In genomic region chr19:54239491-54240371, GRCh38 we compare ENCODE assay signal across 8 cellular contexts. TPM values are rescaled to one million over a fixed set of nuclear protein-coding genes. Genes with fewer than 3 reads are reported as not detected.
"Had no signal": no experiment of that assay in that cellular context is flagged by ENCODE, and none has a peak within 500 bp of the region (broad histone marks: within the 10 kb centered on the region; RNA-seq: fewer than 3 reads in every experiment).

No MANE protein-coding gene starts in this region.

RNA-seq across cellular contexts. Expression of gene LILRA6, which starts 2.9 kb away (rescaled TPM):
- total RNA-seq: activated T-cell treated with anti-CD3 and anti-CD28 coated beads, Interleukin-2, amount 50 U/mL, for 72 hours; astrocyte; fibroblast of lung; mesothelial cell of epicardium; myocyte; progenitor cell of endocrine pancreas had no signal
- polyA plus RNA-seq: fibroblast of lung had no signal

RNA-seq across cellular contexts. Expression of gene LILRB3, which starts 16.9 kb away (rescaled TPM):
- total RNA-seq: astrocyte, fibroblast of lung, mesothelial cell of epicardium, myocyte had no signal
- polyA plus RNA-seq: fibroblast of lung had no signal

RNA-seq across cellular contexts. Expression of gene LILRB5, which starts 17.3 kb away (rescaled TPM):
- total RNA-seq: activated CD4-positive, alpha-beta memory T cell treated with anti-CD3 and anti-CD28 coated beads for 36 hours; astrocyte; cardiac muscle cell; fibroblast of lung; mesothelial cell of epicardium; myocyte; progenitor cell of endocrine pancreas had no signal
- polyA plus RNA-seq: cardiac muscle cell, fibroblast of lung had no signal

RNA-seq across cellular contexts. Expression of gene LILRB2, which starts 41.2 kb away (rescaled TPM):
- total RNA-seq: activated CD4-positive, alpha-beta memory T cell treated with anti-CD3 and anti-CD28 coated beads for 36 hours; activated T-cell treated with anti-CD3 and anti-CD28 coated beads, Interleukin-2, amount 50 U/mL, for 72 hours; astrocyte; cardiac muscle cell; fibroblast of lung; mesothelial cell of epicardium; myocyte; progenitor cell of endocrine pancreas had no signal
- polyA plus RNA-seq: cardiac muscle cell, fibroblast of lung had no signal
